ENCODE assay signal across 30 cellular contexts in genomic region chr10:124799196-124799595, GRCh38.
"Had no signal": no experiment of that assay in that cellular context is flagged by ENCODE, and none has a peak within 500 bp of the region (broad histone marks: within the 10 kb centered on the region; RNA-seq: fewer than 3 reads in every experiment).

No MANE protein-coding gene starts in this region.

- H3K27ac ChIP-seq: adrenal gland, ascending aorta, brain microvascular endothelial cell, hepatocyte, left lung, thoracic aorta, vagina, WERI-Rb-1 had no signal

- H3K4me3 Mint-ChIP-seq: activated naive CD8-positive, alpha-beta T cell; activated T-cell treated with anti-CD3 and anti-CD28 coated beads, Interleukin-2, amount 50 U/mL, for 4 hours; immature natural killer cell; natural killer cell; T-helper 2 cell treated with Interferon-gamma antibody and Interleukin-4, amounts not matched to agents 5 μg/mL and 100 μg/mL, for 36 hours had no signal

- H3K27me3 Mint-ChIP-seq: type B pancreatic cell had no signal

- H3K36me3 ChIP-seq: adrenal gland, ascending aorta, left lung, thoracic aorta, vagina, WERI-Rb-1 had no signal

- DNase-seq: activated CD4-positive, alpha-beta T cell treated with anti-CD3 and anti-CD28 coated beads for 1 hour; activated CD8-positive, alpha-beta memory T cell treated with anti-CD3 and anti-CD28 coated beads, Interleukin-2, amount 50 U/mL, for 48 hours; activated naive CD4-positive, alpha-beta T cell; activated T-cell treated with anti-CD3 and anti-CD28 coated beads, Interleukin-2, amount 50 U/mL, for 4 hours; adrenal gland; brain microvascular endothelial cell; caudate nucleus; dermis blood vessel endothelial cell; effector CD8-positive, alpha-beta T cell; foreskin melanocyte; glutamatergic neuron; immature natural killer cell; left lung; mammary epithelial cell; midbrain; natural killer cell; occipital lobe; stimulated activated CD4-positive, alpha-beta T cell treated with anti-CD3 and anti-CD28 coated beads, Interleukin-4, amount 100 ng/mL, for 1 hour; stimulated activated naive CD4-positive, alpha-beta T cell treated with Interleukin-2 at 50 U/mL for 16 hours; WERI-Rb-1 had no signal

- H3K9me3 ChIP-seq: adrenal gland, ascending aorta, left lung, thoracic aorta, vagina had no signal

- H2AFZ ChIP-seq: hepatocyte had no signal

- FAIRE-seq: TTC549 had no signal

- H3K9me3 Mint-ChIP-seq: activated T-cell treated with anti-CD3 and anti-CD28 coated beads, Interleukin-2, amount 50 U/mL, for 4 hours; activated T-helper 2 cell treated with anti-CD3 and anti-CD28 coated beads, Interferon-gamma antibody, Interleukin-2, Interleukin-4, amounts not matched to agents 10 μg/mL and 5 μg/mL and 100 μg/mL, durations not matched to agents 14 hours and 24 hours and 36 hours; immature natural killer cell; natural killer cell; T-helper 2 cell treated with Interferon-gamma antibody and Interleukin-4, amounts not matched to agents 5 μg/mL and 100 μg/mL, for 36 hours; type B pancreatic cell had no signal

- H3K27me3 ChIP-seq: adrenal gland, ascending aorta, brain microvascular endothelial cell, hepatocyte, left lung, vagina had no signal

- H3K36me3 Mint-ChIP-seq: activated naive CD8-positive, alpha-beta T cell; immature natural killer cell; natural killer cell; type B pancreatic cell had no signal

- H3K4me2 ChIP-seq: hepatocyte had no signal

- H3K27ac Mint-ChIP-seq: activated naive CD8-positive, alpha-beta T cell; activated T-helper 2 cell treated with anti-CD3 and anti-CD28 coated beads, Interferon-gamma antibody, Interleukin-2, Interleukin-4, amounts not matched to agents 10 μg/mL and 5 μg/mL and 100 μg/mL, durations not matched to agents 14 hours and 24 hours and 36 hours; T-helper 2 cell treated with Interferon-gamma antibody and Interleukin-4, amounts not matched to agents 5 μg/mL and 100 μg/mL, for 36 hours; type B pancreatic cell had no signal

- H3K4me3 ChIP-seq: adrenal gland, ascending aorta, hepatocyte, left lung, thoracic aorta, vagina had no signal

- ATAC-seq: activated T-cell treated with anti-CD3 and anti-CD28 coated beads, Interleukin-2, amount 50 U/mL, for 4 hours; left lung; natural killer cell; sciatic nerve had no signal
